In genomic region chr7:56105508-56105907, GRCh38 we compare ENCODE assay signal across 8 cellular contexts. TPM values are rescaled to one million over a fixed set of nuclear protein-coding genes. Genes with fewer than 3 reads are reported as not detected.
DNase-seq lines count a peak whose midpoint lies in the region; TF ChIP-seq lines count a peak whose summit lies in the region.

No MANE protein-coding gene starts in this region.

- H3K27ac ChIP-seq in left ventricle myocardium inferior (replicated peaks): peak overlapping the region; percentile 91
- peak overlapping the region; percentile 90 to 98 (median 94) for H3K27ac ChIP-seq in sigmoid colon

- H3K27me3 Mint-ChIP-seq in activated naive CD4-positive, alpha-beta T cell treated with anti-CD3 and anti-CD28 coated beads, Interleukin-2, amount 50 U/mL, for 24 hours: no peaks in the 10 kb centered on the region

- peak overlapping the region; percentile 99 for H3K27ac Mint-ChIP-seq in activated naive CD4-positive, alpha-beta T cell treated with anti-CD3 and anti-CD28 coated beads, Interleukin-2, amount 50 U/mL, for 24 hours

- TF ChIP-seq CTCF in GM12865 (IDR thresholded peaks at IDR 0.05; ENCODE audit: insufficient read depth, low read depth, low read length, missing control alignments) (no peak), left ventricle myocardium inferior (IDR thresholded peaks at IDR 0.05; ENCODE audit: borderline replicate concordance) (no peak), sigmoid colon (IDR thresholded peaks at IDR 0.05) (no peak)

- 8 to 20% methylated on average over 6 of the region's 6 CpGs for WGBS in sigmoid colon, 2 donors

- H3K9me3 ChIP-seq in left ventricle myocardium inferior (replicated peaks): no peaks in the 10 kb centered on the region
- H3K9me3 ChIP-seq in sigmoid colon: no peaks in the 10 kb centered on the region

- peaks cover 40% of the 10 kb centered on the region for H3K36me3 ChIP-seq in left ventricle myocardium inferior
- peaks cover 29 to 40% (median 32%) of the 10 kb centered on the region in 4 donors for H3K36me3 ChIP-seq in sigmoid colon

- H3K4me1 ChIP-seq in left ventricle myocardium inferior: peaks cover 45% of the 10 kb centered on the region
- peaks cover 0 to 25% (median 15%) of the 10 kb centered on the region in 4 donors for H3K4me1 ChIP-seq in sigmoid colon

- DNase-seq in A172 (ENCODE audit: low spot score): peak; percentile 83
- peak; percentile 69 for DNase-seq in GM12865 (ENCODE audit: low read depth)
- DNase-seq in NCI-H1417 treated with DMSO at 0.1 percent for 48 hours (lab: John Stamatoyannopoulos, UW): peak; percentile 11
- no peak for DNase-seq in left ventricle myocardium inferior
- no peak for DNase-seq in sigmoid colon
- no peak for DNase-seq in T-helper 9 cell
- no peak for DNase-seq in COLO829 (ENCODE audit: low spot score)

- H3K4me3 Mint-ChIP-seq in activated naive CD4-positive, alpha-beta T cell treated with anti-CD3 and anti-CD28 coated beads, Interleukin-2, amount 50 U/mL, for 24 hours: peak overlapping the region; percentile 97

- TF ChIP-seq POLR2A in sigmoid colon (IDR thresholded peaks at IDR 0.05): no peak

- H3K4me3 ChIP-seq in GM12865 (ENCODE audit: low read depth, low read length) (peak overlapping the region; percentile 69), left ventricle myocardium inferior (peak overlapping the region; percentile 84), sigmoid colon (peak overlapping the region; percentile 81 to 96 (median 88))

- intact Hi-C loops in left ventricle myocardium inferior (cut with micrococcal nuclease): no loop called here
- intact Hi-C loops in sigmoid colon (cut with DNase I): no loop called here

- TF ChIP-seq EP300 in sigmoid colon (IDR thresholded peaks at IDR 0.05): no peak

- H3K4me1 Mint-ChIP-seq in activated naive CD4-positive, alpha-beta T cell treated with anti-CD3 and anti-CD28 coated beads, Interleukin-2, amount 50 U/mL, for 24 hours: peaks cover 34% of the 10 kb centered on the region

- H3K27me3 ChIP-seq in left ventricle myocardium inferior (ENCODE audit: low read depth): no peaks in the 10 kb centered on the region
- no peaks in the 10 kb centered on the region for H3K27me3 ChIP-seq in sigmoid colon

- H3K9me3 Mint-ChIP-seq in activated naive CD4-positive, alpha-beta T cell treated with anti-CD3 and anti-CD28 coated beads, Interleukin-2, amount 50 U/mL, for 24 hours: no peaks in the 10 kb centered on the region

- H3K36me3 Mint-ChIP-seq in activated naive CD4-positive, alpha-beta T cell treated with anti-CD3 and anti-CD28 coated beads, Interleukin-2, amount 50 U/mL, for 24 hours: peaks cover 14% of the 10 kb centered on the region

RNA-seq across cellular contexts. Expression of gene CHCHD2, which starts 0.8 kb away (rescaled TPM):
- total RNA-seq in A172 (2014; rRNA removed; shearing (Covaris generic)): 849 and 881 TPM in 2 replicates
- total RNA-seq in left ventricle myocardium inferior: 468 TPM
- total RNA-seq in sigmoid colon: 100 to 1,000 TPM; 315 to 508 (median 451) TPM
- 100 to 1,000 TPM; 636 to 769 (median 665) TPM for polyA plus RNA-seq in sigmoid colon

RNA-seq across cellular contexts. Expression of gene NUPR2, which starts 10.7 kb away (rescaled TPM):
- not detected in 2 replicates for total RNA-seq in A172 (2014; rRNA removed; shearing (Covaris generic))
- total RNA-seq in left ventricle myocardium inferior (not detected), sigmoid colon (not detected)
- 1 to 10 TPM; 1.8 to 6.0 (median 2.9) TPM for polyA plus RNA-seq in sigmoid colon

RNA-seq across cellular contexts. Expression of gene PHKG1, which starts 12.8 kb away (rescaled TPM):
- 0.28 TPM in 1 of 2 replicates, not detected in the other for total RNA-seq in A172 (2014; rRNA removed; shearing (Covaris generic))
- total RNA-seq in left ventricle myocardium inferior (21.4 TPM), sigmoid colon (10 to 100 TPM in 1 of 4 donors, 1 to 10 TPM in 3; 3.2 to 18.7 (median 5.6) TPM)
- 1 to 10 TPM in 1 of 3 donors, under 1 TPM in 1, not detected in 1; 0.60 to 3.8 TPM for polyA plus RNA-seq in sigmoid colon

RNA-seq across cellular contexts. Expression of gene SUMF2, which starts 41.4 kb away (rescaled TPM):
- 112 and 128 TPM in 2 replicates for total RNA-seq in A172 (2014; rRNA removed; shearing (Covaris generic))
- total RNA-seq in left ventricle myocardium inferior: 33.5 TPM
- total RNA-seq in sigmoid colon: 100 to 1,000 TPM in 2 of 4 donors, 10 to 100 TPM in 2; 87.5 to 107 (median 96.3) TPM
- polyA plus RNA-seq in sigmoid colon: 10 to 100 TPM; 24.6 to 93.4 (median 38.8) TPM

RNA-seq across cellular contexts. Expression of gene CCT6A, which starts 53.9 kb away (rescaled TPM):
- total RNA-seq in A172 (2014; rRNA removed; shearing (Covaris generic)): 538 and 632 TPM in 2 replicates
- total RNA-seq in left ventricle myocardium inferior (67.6 TPM), sigmoid colon (10 to 100 TPM; 67.0 to 93.1 (median 88.5) TPM)
- 100 to 1,000 TPM in 1 of 3 donors, 10 to 100 TPM in 2; 52.9 to 114 (median 72.4) TPM for polyA plus RNA-seq in sigmoid colon

Comparison
In these comparisons a context has a peak if more than half of its experiments do, and no peak if none do; other contexts are left out.
1. DNase-seq: peak in A172 (single experiment), GM12865 (single experiment) and NCI-H1417 treated with DMSO at 0.1 percent for 48 hours (single experiment); none in left ventricle myocardium inferior (single experiment), sigmoid colon (single experiment), T-helper 9 cell (single experiment) and COLO829 (single experiment).
2. Peak in every context shown above with its lines, with median percentiles within 50 percentile points of each other: H3K4me3 ChIP-seq.